1 cellular context compared by ENCODE assay signal in genomic region chr6:44248579-44248978, GRCh38.
TF ChIP-seq lines count a peak whose summit lies in the region.

No MANE protein-coding gene starts in this region.

TF ChIP-seq in endothelial cell of umbilical vein, 7 proteins besides CTCF, POLR2A, EP300 and RAD21:
- TF ChIP-seq FOS (IDR thresholded peaks at IDR 0.05; ENCODE audit: borderline replicate concordance, insufficient read depth, low read length) (no peak), JUN (IDR thresholded peaks at IDR 0.05; ENCODE audit: borderline replicate concordance, insufficient read depth, insufficient read length, low read depth) (no peak), MAX (IDR thresholded peaks at IDR 0.05; ENCODE audit: insufficient read depth, insufficient read length) (no peak), GATA2 (IDR thresholded peaks at IDR 0.05; ENCODE audit: insufficient read depth, insufficient read length, low read depth, low read length) (no peak), MYC (IDR thresholded peaks at IDR 0.05; ENCODE audit: low read depth, low read length) (no peak), POLR2AphosphoS5 (IDR thresholded peaks at IDR 0.05; ENCODE audit: insufficient read depth, low read depth, low read length) (no peak), EZH2 (IDR thresholded peaks at IDR 0.05; ENCODE audit: borderline replicate concordance, low read depth, low read length, severe bottlenecking) (no peak)
